8 cellular contexts compared by ENCODE assay signal in the genomic region with DNA sequence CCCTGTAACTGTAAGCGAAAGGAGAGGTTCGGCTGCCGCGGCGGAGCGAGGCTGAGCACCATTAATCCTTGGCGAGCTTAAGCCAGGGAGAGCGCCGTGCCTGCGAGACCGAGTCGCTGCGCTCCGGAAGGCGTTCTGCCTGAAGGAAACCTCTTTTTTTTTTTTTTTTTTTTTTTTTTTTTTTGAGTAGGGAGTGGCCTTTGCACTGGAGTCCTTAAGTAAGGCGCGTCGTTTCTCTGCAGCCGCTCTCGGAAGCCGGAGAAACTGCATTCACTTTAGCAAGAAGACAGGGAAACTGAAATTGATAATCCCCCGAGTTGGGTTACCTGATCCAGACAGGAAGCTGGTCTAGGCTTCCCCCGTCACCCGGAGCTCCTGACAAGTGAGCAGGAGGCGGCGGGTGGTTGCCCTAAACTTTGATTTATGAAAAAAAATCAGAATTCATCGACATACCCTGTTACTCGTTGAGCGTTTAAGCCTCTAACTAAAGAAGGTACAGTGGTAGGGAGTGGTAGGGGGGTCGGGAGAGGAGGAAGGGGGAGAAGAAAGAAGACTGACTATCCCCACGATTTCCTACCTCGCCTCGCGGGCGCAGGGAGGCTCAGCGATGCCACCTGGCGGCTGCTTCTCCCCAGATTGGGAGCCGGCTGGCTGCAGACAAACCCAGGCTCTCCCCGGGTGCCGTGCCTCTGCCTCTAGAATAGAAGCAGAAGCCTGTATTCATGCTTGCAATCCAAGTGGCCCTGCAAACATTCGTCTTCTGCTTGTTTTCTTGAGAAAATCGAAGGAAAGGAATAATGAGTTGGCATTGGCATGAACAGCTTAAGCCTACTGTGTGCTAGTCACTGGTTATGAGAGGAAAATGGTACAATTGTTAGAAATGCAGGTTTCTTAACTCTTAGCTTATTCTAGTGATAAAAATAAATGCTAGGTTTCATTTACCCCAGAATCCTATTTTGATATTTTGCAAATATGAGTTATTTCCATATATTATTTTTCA. TPM values are rescaled to one million over a fixed set of nuclear protein-coding genes. Genes with fewer than 3 reads are reported as not detected.
A peak's percentile ranks its signal among the peaks of the same experiment; 100 is the strongest.
DNase-seq lines count a peak whose midpoint lies in the region; ATAC-seq, FAIRE-seq and TF ChIP-seq lines count a peak whose summit lies in the region.

No MANE protein-coding gene starts in this region.

- H3K27me3 ChIP-seq in HUES48 (ENCODE audit: control insufficient read depth, insufficient read depth, low read length), result peaks cover 27% of the 10 kb centered on the region
- H3K27me3 ChIP-seq in endothelial cell of umbilical vein (ENCODE audit: control insufficient read depth in 2 of 2, insufficient read depth in 2 of 2, low read length in 2 of 2), result no peaks in the 10 kb centered on the region

- H3K27ac ChIP-seq in HUES48 (ENCODE audit: low read depth, low read length), result peak overlapping the region; percentile 63
- H3K27ac ChIP-seq in endothelial cell of umbilical vein (ENCODE audit: insufficient read depth, low read depth, low read length), result peak overlapping the region; percentile 71

- H2AFZ ChIP-seq in endothelial cell of umbilical vein (ENCODE audit: low read depth, low read length), result peak overlapping the region; percentile 86

- POLR2A ChIA-PET in endothelial cell of umbilical vein (lab: Charles Lee), result interaction anchor here (0.6 to 2.2 kb wide), 8 partner anchors 11 to 1236 kb away, joined by 4 to 12 read pairs (median 8); no protein-coding TSS in a partner anchor

- H3K36me3 ChIP-seq in HUES48 (ENCODE audit: control insufficient read depth, insufficient read depth, low read length), result no peaks in the 10 kb centered on the region
- no peaks in the 10 kb centered on the region for H3K36me3 ChIP-seq in endothelial cell of umbilical vein (ENCODE audit: control insufficient read depth in 2 of 2, extremely low read depth in 1 of 2, insufficient read depth in 2 of 2, low read length in 2 of 2)

- peak; percentile 92 to 94 for TF ChIP-seq CTCF in endothelial cell of umbilical vein (IDR thresholded peaks at IDR 0.05; ENCODE audit: extremely low read depth in 1 of 2, insufficient read depth in 1 of 2, low read depth in 1 of 2, low read length in 2 of 2)

- no TSS peak for BruUV-seq in endothelial cell of umbilical vein (replicated peaks; lab: Mats Ljungman, UMichigan)

- H3K9me3 ChIP-seq in HUES48 (ENCODE audit: control insufficient read depth, insufficient read depth, low read length), result no peaks in the 10 kb centered on the region
- H3K9me3 ChIP-seq in endothelial cell of umbilical vein (replicated peaks; ENCODE audit: control insufficient read depth, insufficient read depth, low read length), result no peaks in the 10 kb centered on the region

- peak; percentile 83 for TF ChIP-seq POLR2A in endothelial cell of umbilical vein (IDR thresholded peaks at IDR 0.05; ENCODE audit: low read depth, low read length)

- peaks cover 10% of the 10 kb centered on the region; the same call in 1 of the 2 replicates for H3K4me1 ChIP-seq in HUES48 (ENCODE audit: control insufficient read depth, insufficient read depth, low read length)
- peaks cover 22% of the 10 kb centered on the region for H3K4me1 ChIP-seq in endothelial cell of umbilical vein (ENCODE audit: control insufficient read depth, extremely low read depth, insufficient read depth, low read length)

- dilution Hi-C loops in endothelial cell of umbilical vein (cut with MboI; ENCODE audit: extremely low pct_ligation_motif_present, low sequenced_read_pairs), result no loop called here

- no peak for FAIRE-seq in endothelial cell of umbilical vein (lab: Jason Lieb, UNC)

- peak overlapping the region; percentile 59 for H3K9ac ChIP-seq in HUES48 (ENCODE audit: low read depth, low read length)
- peak overlapping the region; percentile 78 for H3K9ac ChIP-seq in endothelial cell of umbilical vein (replicated peaks; ENCODE audit: extremely low read depth, insufficient read depth, low read length)

- no peaks in the 10 kb centered on the region for H3K9me1 ChIP-seq in endothelial cell of umbilical vein (replicated peaks; ENCODE audit: control insufficient read depth, extremely low read depth, insufficient read depth, low read length)

- H4K20me1 ChIP-seq in endothelial cell of umbilical vein (replicated peaks; ENCODE audit: control insufficient read depth, extremely low read depth, insufficient read depth, low read length), result no peaks in the 10 kb centered on the region

- DNase-seq in DMS 273 (lab: John Stamatoyannopoulos, UW; ENCODE audit: unreplicated experiment) (peak; percentile 94), NOMO-1 treated with dmso at 0.1 percent for 144 hours (lab: John Stamatoyannopoulos, UW; ENCODE audit: unreplicated experiment) (peak; percentile 75), endothelial cell of umbilical vein (ENCODE audit: low read depth, low spot score) (peak; percentile 91), middle frontal gyrus (ENCODE audit: extremely low spot score, low spot score) (peak; percentile 76)
- DNase-seq in activated CD8-positive, alpha-beta memory T cell treated with anti-CD3 and anti-CD28 coated beads, Interleukin-2, amount 50 U/mL, for 4 hours, result peak; percentile 81
- peak; percentile 74 for DNase-seq in stimulated activated CD8-positive, alpha-beta memory T cell treated with anti-CD3 and anti-CD28 coated beads, Interleukin-4, amount 100 ng/mL, for 24 hours (ENCODE audit: low read depth)

- intact Hi-C loops in endothelial cell of umbilical vein (cut with micrococcal nuclease), result loop anchor here (1.0 to 10.0 kb wide), 10 partner anchors 567 to 1186 kb away; no protein-coding TSS in a partner anchor

- peak; percentile 33 for ATAC-seq in GM21381 (IDR thresholded peaks at IDR 0.05; ENCODE audit: unreplicated experiment)

- H3K79me2 ChIP-seq in endothelial cell of umbilical vein (ENCODE audit: control insufficient read depth, insufficient read depth, low read length), result peaks cover 5% of the 10 kb centered on the region

- CTCF ChIA-PET in endothelial cell of umbilical vein (lab: Charles Lee), result interaction anchor here (0.6 to 9.6 kb wide), 54 partner anchors 11 to 1858 kb away, joined by 3 to 222 read pairs (median 4); no protein-coding TSS in a partner anchor

- H3K4me3 ChIP-seq in HUES48 (ENCODE audit: low read depth, low read length), result peak overlapping the region; percentile 88
- H3K4me3 ChIP-seq in endothelial cell of umbilical vein (replicated peaks in 1 of 3; ENCODE audit: insufficient read depth in 1 of 3, low read depth in 1 of 3, low read length in 3 of 3), result peak overlapping the region; percentile 33 to 65 (median 46)

- peak overlapping the region; percentile 78 for H3K4me2 ChIP-seq in endothelial cell of umbilical vein (ENCODE audit: insufficient read depth, low read length)

TF ChIP-seq in endothelial cell of umbilical vein, 7 proteins besides CTCF, POLR2A, EP300 and RAD21:
- peak; percentile 44 for TF ChIP-seq POLR2AphosphoS5 (IDR thresholded peaks at IDR 0.05; ENCODE audit: insufficient read depth, low read depth, low read length)
- TF ChIP-seq JUN (IDR thresholded peaks at IDR 0.05; ENCODE audit: borderline replicate concordance, insufficient read depth, insufficient read length, low read depth), result no peak
- TF ChIP-seq MYC (IDR thresholded peaks at IDR 0.05; ENCODE audit: low read depth, low read length), result peak; percentile 29

RNA-seq across cellular contexts. Expression of a gene that starts 4.4 kb away (rescaled TPM):
- total RNA-seq in endothelial cell of umbilical vein, result 121 and 127 TPM in 2 replicates
- 18.5 and 20.4 TPM in 2 replicates for polyA plus RNA-seq in endothelial cell of umbilical vein
- polyA plus RNA-seq in endothelial cell of umbilical vein (2011; cell fraction: cytosol; rRNA removed), result 17.6 and 22.6 TPM in 2 replicates
- 35.2 and 46.7 TPM in 2 replicates for polyA plus RNA-seq in endothelial cell of umbilical vein (2011; cell fraction: nucleus; rRNA removed)
- polyA plus RNA-seq in endothelial cell of umbilical vein (2012), result 66.1 and 81.9 TPM in 2 replicates
- 43.4 and 49.9 TPM in 2 replicates for polyA minus RNA-seq in endothelial cell of umbilical vein
- polyA minus RNA-seq in endothelial cell of umbilical vein (2011; cell fraction: cytosol; rRNA and poly(A)+ RNA removed), result 4.7 TPM
- 54.9 and 59.8 TPM in 2 replicates for polyA minus RNA-seq in endothelial cell of umbilical vein (2011; cell fraction: nucleus; rRNA and poly(A)+ RNA removed)

Comparison
In these comparisons a context has a peak if more than half of its experiments do, and no peak if none do; other contexts are left out.
1. Peak in every context shown above with its lines: DNase-seq, ATAC-seq, H3K4me3 ChIP-seq and H3K27ac ChIP-seq.